In genomic region chr6:100116409-100117194, GRCh38 we compare ENCODE assay signal across 8 cellular contexts.
DNase-seq lines count a peak whose midpoint lies in the region; ATAC-seq and TF ChIP-seq lines count a peak whose summit lies in the region.

No MANE protein-coding gene starts in this region.

- H3K9me3 Mint-ChIP-seq in activated T-cell treated with anti-CD3 and anti-CD28 coated beads, Interleukin-2, amount 50 U/mL, for 24 hours: no peaks in the 10 kb centered on the region

- TF ChIP-seq POLR2A in Peyer's patch (IDR thresholded peaks at IDR 0.05): no peak

- no peaks in the 10 kb centered on the region for H3K4me1 ChIP-seq in Peyer's patch

- peaks cover 19% of the 10 kb centered on the region for H3K27me3 Mint-ChIP-seq in activated T-cell treated with anti-CD3 and anti-CD28 coated beads, Interleukin-2, amount 50 U/mL, for 24 hours

- H3K4me1 Mint-ChIP-seq in activated T-cell treated with anti-CD3 and anti-CD28 coated beads, Interleukin-2, amount 50 U/mL, for 24 hours (ENCODE audit: low read depth): no peaks in the 10 kb centered on the region

- TF ChIP-seq CTCF in LNCAP (IDR thresholded peaks at IDR 0.05): peak; percentile 76
- TF ChIP-seq CTCF in Peyer's patch (IDR thresholded peaks at IDR 0.05): peak in 4 of 6 experiments; percentile 25 to 48 (median 42)

- DNase-seq in activated T-cell treated with anti-CD3 and anti-CD28 coated beads, Interleukin-2, amount 50 U/mL, for 48 hours: peak; percentile 31 to 33
- no peak for DNase-seq in activated T-cell treated with anti-CD3 and anti-CD28 coated beads, Interleukin-2, amount 50 U/mL, for 24 hours
- no peak for DNase-seq in Peyer's patch
- DNase-seq in dedifferentiated amniotic fluid mesenchymal stem cell (ENCODE audit: extremely low spot score): peak; percentile 81
- DNase-seq in medulla oblongata (ENCODE audit: extremely low spot score): peak; percentile 71
- no peak for DNase-seq in activated effector memory CD4-positive, alpha-beta T cell treated with Interleukin-2 at 50 U/mL for 16 hours

- no peaks in the 10 kb centered on the region for H3K9me3 ChIP-seq in Peyer's patch

- H3K27ac ChIP-seq in Peyer's patch: no peak overlapping the region

- H3K27ac Mint-ChIP-seq in activated T-cell treated with anti-CD3 and anti-CD28 coated beads, Interleukin-2, amount 50 U/mL, for 24 hours: no peak overlapping the region

- H3K36me3 ChIP-seq in Peyer's patch: no peaks in the 10 kb centered on the region

- peak; percentile 75 for ATAC-seq in GM21515 (IDR thresholded peaks at IDR 0.05; ENCODE audit: unreplicated experiment)

- no peak overlapping the region for H3K4me3 Mint-ChIP-seq in activated T-cell treated with anti-CD3 and anti-CD28 coated beads, Interleukin-2, amount 50 U/mL, for 24 hours

- H3K4me3 ChIP-seq in Peyer's patch: no peak overlapping the region

- no peaks in the 10 kb centered on the region for H3K27me3 ChIP-seq in Peyer's patch

- no peaks in the 10 kb centered on the region for H3K36me3 Mint-ChIP-seq in activated T-cell treated with anti-CD3 and anti-CD28 coated beads, Interleukin-2, amount 50 U/mL, for 24 hours (ENCODE audit: low read depth)

Comparison
In these comparisons a context has a peak if more than half of its experiments do, and no peak if none do; other contexts are left out.
1. DNase-seq: peak in activated T-cell treated with anti-CD3 and anti-CD28 coated beads, Interleukin-2, amount 50 U/mL, for 48 hours (2 of 2), dedifferentiated amniotic fluid mesenchymal stem cell (single experiment) and medulla oblongata (single experiment); none in activated T-cell treated with anti-CD3 and anti-CD28 coated beads, Interleukin-2, amount 50 U/mL, for 24 hours (single experiment), Peyer's patch (0 of 3) and activated effector memory CD4-positive, alpha-beta T cell treated with Interleukin-2 at 50 U/mL for 16 hours (single experiment).